In the genomic region with DNA sequence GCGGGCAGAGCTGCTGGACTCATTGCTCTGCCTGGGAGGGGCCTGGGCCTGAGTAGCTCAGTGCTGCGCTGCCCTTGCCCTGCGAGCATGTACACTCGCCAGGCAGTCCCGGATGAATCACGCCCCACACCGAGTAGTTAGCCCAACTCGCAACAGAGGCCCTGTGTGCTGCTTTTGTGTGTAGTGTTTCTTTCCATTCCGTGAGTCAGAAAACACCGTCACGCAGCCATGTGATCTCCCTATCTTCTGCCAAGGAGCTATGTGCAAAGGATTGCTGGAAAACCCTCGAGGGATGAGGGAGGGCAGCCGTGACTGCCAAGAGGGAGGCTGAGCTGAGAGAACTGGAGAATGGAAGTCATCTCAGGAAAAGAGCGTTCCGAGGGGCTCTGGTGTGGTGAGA, we compare ENCODE assay signal across 8 cellular contexts. TPM values are rescaled to one million over a fixed set of nuclear protein-coding genes. Genes with fewer than 3 reads are reported as not detected.
DNase-seq lines count a peak whose midpoint lies in the region; ATAC-seq and TF ChIP-seq lines count a peak whose summit lies in the region.

No MANE protein-coding gene starts in this region.

- ATAC-seq in omental fat pad (ENCODE audit: low FRiP score): peak; percentile 98

- no peaks in the 10 kb centered on the region for H3K9me3 ChIP-seq in SJCRH30 (replicated peaks)

- peaks cover 26% of the 10 kb centered on the region for H3K4me1 ChIP-seq in SJCRH30

- DNase-seq in AG08396 (ENCODE audit: low spot score): peak; percentile 94
- DNase-seq in SJCRH30: peak; percentile 70 to 72
- peak; percentile 94 for DNase-seq in fibroblast of the conjunctiva (ENCODE audit: low read depth)
- DNase-seq in omental fat pad (ENCODE audit: low spot score): peak; percentile 86
- no peak for DNase-seq in activated gamma-delta T cell (lab: John Stamatoyannopoulos, UW)
- DNase-seq in NCI-H1694 (lab: John Stamatoyannopoulos, UW): no peak
- no peak for DNase-seq in stimulated activated CD4-positive, alpha-beta T cell treated with anti-CD3 and anti-CD28 coated beads, Interleukin-4, amount 100 ng/mL, for 4 hours
- no peak for DNase-seq in NCI-H526 (lab: John Stamatoyannopoulos, UW)

- H3K27ac ChIP-seq in SJCRH30: peak overlapping the region; percentile 20; the same call in 1 of the 2 replicates

- H3K27me3 ChIP-seq in SJCRH30: no peaks in the 10 kb centered on the region

- H3K36me3 ChIP-seq in SJCRH30: no peaks in the 10 kb centered on the region

- TF ChIP-seq CTCF in omental fat pad (IDR thresholded peaks at IDR 0.05): no peak

- H3K4me3 ChIP-seq in SJCRH30: peak overlapping the region; percentile 42

RNA-seq across cellular contexts. Expression of a gene that starts 37.3 kb away (rescaled TPM):
- total RNA-seq in SJCRH30 (2014; rRNA removed; shearing (Covaris generic)): 65.7 and 74.0 TPM in 2 replicates
- total RNA-seq in omental fat pad: 10 to 100 TPM; 47.4 to 53.8 (median 52.1) TPM

RNA-seq across cellular contexts. Expression of a gene that starts 55.4 kb away (rescaled TPM):
- total RNA-seq in SJCRH30 (2014; rRNA removed; shearing (Covaris generic)): 21.1 and 22.3 TPM in 2 replicates
- total RNA-seq in omental fat pad: 1 to 10 TPM; 3.4 to 6.2 (median 5.8) TPM

Comparison
In these comparisons a context has a peak if more than half of its experiments do, and no peak if none do; other contexts are left out.
1. DNase-seq: peak in AG08396 (single experiment), SJCRH30 (2 of 2), fibroblast of the conjunctiva (single experiment) and omental fat pad (single experiment); none in activated gamma-delta T cell (single experiment), NCI-H1694 (single experiment), stimulated activated CD4-positive, alpha-beta T cell treated with anti-CD3 and anti-CD28 coated beads, Interleukin-4, amount 100 ng/mL, for 4 hours (0 of 2) and NCI-H526 (0 of 2).